8 cellular contexts compared by ENCODE assay signal in the genomic region with DNA sequence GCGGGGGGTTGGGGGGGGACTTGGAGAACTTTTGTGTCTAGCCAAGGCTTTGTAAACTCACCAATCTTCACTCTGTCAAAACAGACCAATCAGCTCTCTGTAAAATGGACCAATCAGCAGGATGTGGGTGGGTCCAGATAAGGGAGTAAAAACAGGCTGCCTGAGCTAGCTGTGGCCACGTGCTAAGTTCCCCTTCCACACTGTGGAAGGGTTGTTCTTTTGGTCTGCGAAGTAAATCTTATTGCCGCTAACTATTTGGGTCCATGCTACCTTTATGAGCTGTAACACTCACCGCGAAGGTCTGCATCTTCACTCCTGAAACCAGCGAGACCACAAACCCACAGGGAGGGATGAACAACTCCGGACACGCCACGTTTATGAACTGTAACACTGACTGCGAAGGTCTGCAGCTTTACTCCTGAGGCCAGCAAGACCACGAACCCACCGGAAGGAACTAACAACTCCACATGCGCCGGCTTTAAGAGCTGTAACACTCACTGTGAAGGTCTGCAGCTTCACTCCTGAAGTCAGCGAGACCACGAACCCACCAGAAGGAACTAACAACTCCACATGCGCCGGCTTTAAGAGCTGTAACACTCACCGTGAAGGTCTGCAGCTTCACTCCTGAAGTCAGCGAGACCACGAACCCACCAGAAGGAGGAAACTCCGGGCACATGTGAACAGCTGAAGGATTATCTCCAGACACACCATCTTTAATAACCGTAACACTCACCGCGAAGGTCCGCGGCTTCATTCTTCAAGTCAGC.
DNase-seq lines count a peak whose midpoint lies in the region; ATAC-seq, FAIRE-seq and TF ChIP-seq lines count a peak whose summit lies in the region.
"Not testable (repeated sequence)": the region's sequence is repeated elsewhere in the genome, so short reads cannot be mapped to it uniquely, and the experiment has no call there.

No MANE protein-coding gene starts in this region.

- not testable (repeated sequence) for BruUV-seq in GM12878 (replicated peaks; lab: Mats Ljungman, UMichigan)

- peak overlapping the region; percentile 83 for H3K4me3 Mint-ChIP-seq in CD4-positive, alpha-beta T cell
- H3K4me3 Mint-ChIP-seq in activated CD4-positive, alpha-beta memory T cell treated with anti-CD3 and anti-CD28 coated beads, Interleukin-2, amount 10 ng/mL, durations not matched to agents 7 days and 5 days, result peak overlapping the region; percentile 22

- H3K9me3 Mint-ChIP-seq in CD4-positive, alpha-beta T cell; activated CD4-positive, alpha-beta memory T cell treated with anti-CD3 and anti-CD28 coated beads, Interleukin-2, amount 10 ng/mL, durations not matched to agents 7 days and 5 days: not testable (repeated sequence)

- H3K4me1 ChIP-seq in GM12878 (ENCODE audit: control insufficient read depth, insufficient read depth, low read length), result not testable (repeated sequence)

- not testable (repeated sequence) for H3K36me3 Mint-ChIP-seq in CD4-positive, alpha-beta T cell (ENCODE audit: low read depth); activated CD4-positive, alpha-beta memory T cell treated with anti-CD3 and anti-CD28 coated beads, Interleukin-2, amount 10 ng/mL, durations not matched to agents 7 days and 5 days (ENCODE audit: low read depth)

- H2AFZ ChIP-seq in GM12878 (ENCODE audit: control insufficient read depth, low read depth, low read length), result peak overlapping the region; percentile 37

- peaks cover 46% of the 10 kb centered on the region for H3K27me3 Mint-ChIP-seq in CD4-positive, alpha-beta T cell
- peaks cover 41% of the 10 kb centered on the region for H3K27me3 Mint-ChIP-seq in activated CD4-positive, alpha-beta memory T cell treated with anti-CD3 and anti-CD28 coated beads, Interleukin-2, amount 10 ng/mL, durations not matched to agents 7 days and 5 days

- TF ChIP-seq POLR2A in GM12878 (IDR thresholded peaks at IDR 0.05; ENCODE audit: low read depth, low read length), result not testable (repeated sequence)

- TF ChIP-seq RAD21 in GM12878 (IDR thresholded peaks at IDR 0.05; ENCODE audit: insufficient read depth, low read depth, low read length), result not testable (repeated sequence)

- H4K20me1 ChIP-seq in GM12878 (ENCODE audit: control insufficient read depth, insufficient read depth), result not testable (repeated sequence)

- TF ChIP-seq EP300 in GM12878 (IDR thresholded peaks at IDR 0.05; ENCODE audit: borderline replicate concordance in 1 of 2, control insufficient read depth in 1 of 2, low read depth in 2 of 2, low read length in 2 of 2), result not testable (repeated sequence)

- SMC1A ChIA-PET in GM12878 (lab: Charles Lee; ENCODE audit: uncharacterized antibody, unreplicated experiment), result not testable (repeated sequence)

- intact Hi-C loops in CD4-positive, alpha-beta T cell (cut with DNase I, micrococcal nuclease); GM12878 (cut with micrococcal nuclease; ENCODE audit: unreplicated experiment): not testable (repeated sequence)

- H3K27ac ChIP-seq in CD4-positive, alpha-beta T cell (ENCODE audit: low read depth, low read length); GM12878 (ENCODE audit: control insufficient read depth, insufficient read depth): not testable (repeated sequence)

- H3K4me2 ChIP-seq in GM12878 (ENCODE audit: control insufficient read depth, insufficient read depth), result peak overlapping the region; percentile 66

- not testable (repeated sequence) for H3K4me3 ChIP-seq in GM12878

- RAD21 ChIA-PET in GM12878 (lab: Charles Lee; ENCODE audit: unreplicated experiment), result interaction anchor here (0.7 kb wide), 1 partner anchor 23 kb away, joined by 3 read pairs; no protein-coding TSS in a partner anchor

- not testable (repeated sequence) for H3K9ac ChIP-seq in GM12878 (ENCODE audit: control insufficient read depth, insufficient read depth, low read length)

- peaks cover 15% of the 10 kb centered on the region for H3K4me1 Mint-ChIP-seq in CD4-positive, alpha-beta T cell (ENCODE audit: low read depth)
- H3K4me1 Mint-ChIP-seq in activated CD4-positive, alpha-beta memory T cell treated with anti-CD3 and anti-CD28 coated beads, Interleukin-2, amount 10 ng/mL, durations not matched to agents 7 days and 5 days, result peaks cover 17% of the 10 kb centered on the region

- WGBS in GM12878 (ENCODE audit: insufficient coverage, insufficient replicate concordance, low lambda C conversion rate, missing lambda C conversion rate), result 32% methylated on average over 28 of the region's 28 CpGs

- in situ Hi-C loops in GM12878 (cut with MboI), result not testable (repeated sequence)

- POLR2A ChIA-PET in CD4-positive, alpha-beta T cell (lab: Charles Lee), result not testable (repeated sequence)
- POLR2A ChIA-PET in activated CD4-positive, alpha-beta memory T cell treated with anti-CD3 and anti-CD28 coated beads, Interleukin-2, amount 10 ng/mL, durations not matched to agents 7 days and 5 days (lab: Charles Lee), result interaction anchor here (0.7 to 1.2 kb wide), 2 partner anchors 12 to 75 kb away, joined by 3 read pairs; no protein-coding TSS in a partner anchor
- POLR2A ChIA-PET in GM12878 (lab: Charles Lee), result interaction anchor here (0.6 kb wide), 1 partner anchor 81 kb away, joined by 3 read pairs; no protein-coding TSS in a partner anchor

- FAIRE-seq in GM12878 (lab: Jason Lieb, UNC), result peak; percentile 69

- not testable (repeated sequence) for H3K27me3 ChIP-seq in CD4-positive, alpha-beta T cell (ENCODE audit: control insufficient read depth, insufficient read depth, low read length); GM12878 (replicated peaks in 1 of 2; ENCODE audit: control insufficient read depth in 2 of 2, insufficient read depth in 2 of 2, low read length in 1 of 2)

- H3K9me3 ChIP-seq in CD4-positive, alpha-beta T cell (ENCODE audit: control insufficient read depth, low read length); GM12878 (replicated peaks; ENCODE audit: control insufficient read depth, insufficient read depth, low read length): not testable (repeated sequence)

- H3K27ac Mint-ChIP-seq in CD4-positive, alpha-beta T cell, result not testable (repeated sequence)
- H3K27ac Mint-ChIP-seq in activated CD4-positive, alpha-beta memory T cell treated with anti-CD3 and anti-CD28 coated beads, Interleukin-2, amount 10 ng/mL, durations not matched to agents 7 days and 5 days, result peak overlapping the region; percentile 15

- peak in 2 of 10 experiments; percentile 10 to 35 for DNase-seq in CD4-positive, alpha-beta T cell
- peak; percentile 58 for DNase-seq in MV-4-11 (lab: John Stamatoyannopoulos, UW)
- DNase-seq in activated CD4-positive, alpha-beta memory T cell treated with anti-CD3 and anti-CD28 coated beads, Interleukin-2, amount 10 ng/mL, durations not matched to agents 7 days and 5 days, result peak; percentile 56
- DNase-seq in GM12878 (ENCODE audit: low read depth, low spot score), result not testable (repeated sequence)
- peak; percentile 6 to 11 for DNase-seq in stimulated activated CD4-positive, alpha-beta T cell treated with anti-CD3 and anti-CD28 coated beads, Interleukin-4, amount 100 ng/mL, for 48 hours (ENCODE audit: low read depth in 2 of 2)

- TF ChIP-seq CTCF in CD4-positive, alpha-beta T cell (IDR thresholded peaks at IDR 0.05); GM12878 (IDR thresholded peaks at IDR 0.05 in 2 of 3, conservative IDR thresholded peaks at IDR 0.05 in 1 of 3; ENCODE audit: control insufficient read depth in 2 of 3, extremely low read depth in 1 of 3, insufficient read depth in 1 of 3, low read depth in 3 of 3, low read length in 3 of 3): not testable (repeated sequence)

- H3K79me2 ChIP-seq in GM12878 (ENCODE audit: control insufficient read depth, insufficient read depth, low read length), result not testable (repeated sequence)

- ATAC-seq in CD4-positive, alpha-beta T cell (ENCODE audit: poor library complexity), result peak; percentile 17
- ATAC-seq in GM19025 (IDR thresholded peaks at IDR 0.05; ENCODE audit: low read depth, unreplicated experiment) (peak; percentile 88), GM21723 (IDR thresholded peaks at IDR 0.05; ENCODE audit: unreplicated experiment) (peak; percentile 84), HG03097 (IDR thresholded peaks at IDR 0.05; ENCODE audit: low FRiP score, unreplicated experiment) (peak; percentile 94), GM12878 (peak; percentile 83)

- CTCF ChIA-PET in CD4-positive, alpha-beta T cell (lab: Charles Lee); GM12878 (lab: Yijun Ruan, JAX): not testable (repeated sequence)
- CTCF ChIA-PET in activated CD4-positive, alpha-beta memory T cell treated with anti-CD3 and anti-CD28 coated beads, Interleukin-2, amount 10 ng/mL, durations not matched to agents 7 days and 5 days (lab: Charles Lee), result interaction anchor here (0.7 to 0.9 kb wide), 2 partner anchors 504 to 696 kb away, joined by 4 to 6 read pairs; no protein-coding TSS in a partner anchor

- not testable (repeated sequence) for H3K36me3 ChIP-seq in GM12878 (ENCODE audit: control insufficient read depth in 2 of 2, insufficient read depth in 2 of 2, low read length in 1 of 2)

TF ChIP-seq in GM12878, 131 proteins besides CTCF, POLR2A, EP300 and RAD21:
- TF ChIP-seq IRF4 (IDR thresholded peaks at IDR 0.05; ENCODE audit: low read depth, low read length) (0 out of 2 replicates have a peak, but pooled peaks have one; percentile 36), RUNX3 (IDR thresholded peaks at IDR 0.05; ENCODE audit: low read length) (peak; percentile 66)
TF ChIP-seq in GM12878: peak in this region for 2; not testable (repeated sequence) for 129.

Comparison
In these comparisons a context has a peak if more than half of its experiments do, and no peak if none do; other contexts are left out.
1. ATAC-seq: peak in every context shown above with its lines; median percentile 94 in HG03097; 88 in GM19025; 84 in GM21723; 83 in GM12878; 17 in CD4-positive, alpha-beta T cell.